8 cellular contexts compared by ENCODE assay signal in the genomic region with DNA sequence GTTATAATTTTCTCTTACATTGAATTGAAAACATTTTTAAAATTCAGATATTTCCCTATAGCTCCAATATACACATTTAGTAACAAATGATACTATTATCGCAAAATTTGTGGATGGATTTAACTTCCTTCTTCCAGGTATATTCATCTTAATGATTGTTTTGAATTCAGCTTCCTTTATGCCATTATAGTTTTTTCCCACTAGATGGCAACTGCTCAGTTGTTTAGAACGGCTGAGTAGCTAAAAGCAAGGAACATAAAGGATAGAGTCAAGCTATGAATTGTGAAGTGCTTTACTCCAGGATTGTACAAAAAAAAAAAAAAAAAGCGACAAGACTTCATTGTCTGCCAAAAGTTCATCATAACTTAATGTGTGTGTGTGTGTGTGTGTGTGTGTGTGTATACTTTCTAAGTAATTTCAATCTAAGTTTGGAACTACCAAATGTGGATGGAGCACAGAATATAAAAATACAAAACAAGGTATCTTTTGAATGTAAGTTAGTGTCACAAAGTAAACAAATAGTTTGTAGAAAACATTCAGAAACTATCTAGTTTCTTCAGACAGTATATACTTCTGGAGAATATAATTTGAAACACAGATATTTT.
DNase-seq lines count a peak whose midpoint lies in the region; ATAC-seq, FAIRE-seq and TF ChIP-seq lines count a peak whose summit lies in the region.

No MANE protein-coding gene starts in this region.

- no peak overlapping the region for H3K4me3 ChIP-seq in RWPE2 (ENCODE audit: severe bottlenecking)
- H3K4me3 ChIP-seq in left ventricle myocardium inferior: no peak overlapping the region

- H3K27me3 ChIP-seq in RWPE2 (ENCODE audit: insufficient read depth, poor library complexity, severe bottlenecking) (peaks cover 18% of the 10 kb centered on the region), left ventricle myocardium inferior (ENCODE audit: low read depth) (no peaks in the 10 kb centered on the region)

- ATAC-seq in HG02678 (IDR thresholded peaks at IDR 0.05; ENCODE audit: unreplicated experiment) (peak; percentile 48), RWPE2 (ENCODE audit: low read depth) (no peak; the same call in 2 of the 3 replicates), GM19452 (IDR thresholded peaks at IDR 0.05; ENCODE audit: unreplicated experiment) (no peak)

- peak; percentile 76 for TF ChIP-seq CTCF in D721Med (IDR thresholded peaks at IDR 0.05; ENCODE audit: insufficient read depth, missing control alignments)
- peak; percentile 73 for TF ChIP-seq CTCF in RWPE2 (IDR thresholded peaks at IDR 0.05; ENCODE audit: poor library complexity, severe bottlenecking)
- TF ChIP-seq CTCF in left ventricle myocardium inferior (IDR thresholded peaks at IDR 0.05; ENCODE audit: borderline replicate concordance): peak; percentile 59

- intact Hi-C loops in left ventricle myocardium inferior (cut with micrococcal nuclease) (no loop called here), posterior vena cava (cut with DNase I) (no loop called here)

- H3K9me3 ChIP-seq in RWPE2 (ENCODE audit: severe bottlenecking) (no peaks in the 10 kb centered on the region), left ventricle myocardium inferior (replicated peaks) (no peaks in the 10 kb centered on the region)

- DNase-seq in D721Med (ENCODE audit: insufficient read length, low spot score) (no peak), RWPE2 (ENCODE audit: low spot score) (no peak), left ventricle myocardium inferior (no peak), UCSD-AML1 (lab: John Stamatoyannopoulos, UW; ENCODE audit: unreplicated experiment) (no peak), posterior vena cava (ENCODE audit: low spot score) (no peak), ureter (ENCODE audit: low spot score) (no peak)

- H3K4me1 ChIP-seq in RWPE2 (ENCODE audit: insufficient read depth, poor library complexity, severe bottlenecking): no peaks in the 10 kb centered on the region
- H3K4me1 ChIP-seq in left ventricle myocardium inferior: no peaks in the 10 kb centered on the region

- peak; percentile 21 for FAIRE-seq in D721Med (lab: Jason Lieb, UNC)

- H3K36me3 ChIP-seq in RWPE2 (ENCODE audit: low read depth): no peaks in the 10 kb centered on the region
- no peaks in the 10 kb centered on the region for H3K36me3 ChIP-seq in left ventricle myocardium inferior

- H3K27ac ChIP-seq in RWPE2 (ENCODE audit: poor library complexity, severe bottlenecking) (no peak overlapping the region), left ventricle myocardium inferior (replicated peaks) (no peak overlapping the region)
